10 cellular contexts compared by ENCODE assay signal in genomic region chr6:56450882-56451739, GRCh38.
DNase-seq lines count a peak whose midpoint lies in the region; TF ChIP-seq lines count a peak whose summit lies in the region.
"Had no signal": no experiment of that assay in that cellular context is flagged by ENCODE, and none has a peak within 500 bp of the region (broad histone marks: within the 10 kb centered on the region; RNA-seq: fewer than 3 reads in every experiment).

No MANE protein-coding gene starts in this region.

- H3K4me3 ChIP-seq in WERI-Rb-1 (ENCODE audit: low read depth, low read length) (no peak overlapping the region), mesenchymal stem cell (ENCODE audit: insufficient read depth in 1 of 2, low read depth in 1 of 2, low read length in 2 of 2) (no peak overlapping the region), tibial artery (no peak overlapping the region)

- H2AFZ ChIP-seq in mesenchymal stem cell (ENCODE audit: low read depth, low read length), result no peak overlapping the region

- peak; percentile 59 for DNase-seq in WERI-Rb-1
- peak; percentile 72 for DNase-seq in fibroblast of gingiva (ENCODE audit: low read depth)
- peak; percentile 32 for DNase-seq in mesenchymal stem cell
- peak; percentile 52 to 89 for DNase-seq in tibial artery
- no peak for DNase-seq in SHP77 treated with DMSO at 0.1 percent for 48 hours (lab: John Stamatoyannopoulos, UW)
- DNase-seq in HPDE6-E6E7 (ENCODE audit: extremely low spot score), result no peak
- no peak for DNase-seq in MV-4-11 (lab: John Stamatoyannopoulos, UW)
- DNase-seq: activated CD4-positive, alpha-beta T cell treated with anti-CD3 and anti-CD28 coated beads, Interleukin-2, amount 50 U/mL, for 1 hour; activated naive CD4-positive, alpha-beta T cell treated with anti-CD3 and anti-CD28 coated beads, Interleukin-2, amount 50 U/mL, for 16 hours; NCI-H1048 had no signal

- no peak overlapping the region for H3K14ac ChIP-seq in mesenchymal stem cell (ENCODE audit: low read length in 2 of 2)

- no peak overlapping the region for H3K18ac ChIP-seq in mesenchymal stem cell (ENCODE audit: low read depth in 1 of 2, low read length in 2 of 2)

- H4K91ac ChIP-seq in mesenchymal stem cell (ENCODE audit: low read length), result no peak overlapping the region

- H3K4ac ChIP-seq in mesenchymal stem cell (ENCODE audit: low read depth in 1 of 2, low read length in 2 of 2), result no peak overlapping the region

- H2BK12ac ChIP-seq in mesenchymal stem cell (ENCODE audit: low read length in 2 of 2), result no peak overlapping the region

- no peak overlapping the region for H2BK120ac ChIP-seq in mesenchymal stem cell (ENCODE audit: low read depth, low read length)

- H3K36me3 ChIP-seq in WERI-Rb-1 (peaks cover 1% of the 10 kb centered on the region), mesenchymal stem cell (ENCODE audit: control insufficient read depth in 1 of 2, insufficient read depth in 2 of 2, low read depth in 1 of 2, low read length in 2 of 2) (peaks cover 2 to 30% of the 10 kb centered on the region in 2 experiments), tibial artery (peaks cover 0 to under 1% (median 0%) of the 10 kb centered on the region in 3 donors)

- H2BK5ac ChIP-seq in mesenchymal stem cell (ENCODE audit: low read depth, low read length, poor library complexity, severe bottlenecking), result no peak overlapping the region

- H2BK15ac ChIP-seq in mesenchymal stem cell (ENCODE audit: low read depth, poor library complexity, severe bottlenecking), result no peak overlapping the region

- intact Hi-C loops in tibial artery (cut with DNase I; ENCODE audit: low total_unique reads), result no loop called here

- no peak overlapping the region for H2AK5ac ChIP-seq in mesenchymal stem cell (ENCODE audit: low read length, severe bottlenecking)

- H3K23ac ChIP-seq in mesenchymal stem cell (ENCODE audit: low read length in 2 of 2), result no peak overlapping the region

- 89% methylated on average over 1 of the region's 2 CpGs for whole genome bisulfite sequencing in mesenchymal stem cell

- H3K79me1 ChIP-seq in mesenchymal stem cell (replicated peaks; ENCODE audit: low read length, poor library complexity, severe bottlenecking), result peaks cover 4% of the 10 kb centered on the region

- H3K27ac ChIP-seq in WERI-Rb-1, result no peak overlapping the region
- H3K27ac ChIP-seq in mesenchymal stem cell (ENCODE audit: low read length, poor library complexity, severe bottlenecking), result no peak overlapping the region
- H3K27ac ChIP-seq in tibial artery, result peak overlapping the region; percentile 39 to 61

- H3K27me3 ChIP-seq in WERI-Rb-1 (ENCODE audit: insufficient read depth, low read depth, severe bottlenecking) (no peaks in the 10 kb centered on the region), mesenchymal stem cell (ENCODE audit: control insufficient read depth in 1 of 2, insufficient read depth in 1 of 2, low read length in 2 of 2) (no peaks in the 10 kb centered on the region), tibial artery (no peaks in the 10 kb centered on the region)

- H3K9ac ChIP-seq in mesenchymal stem cell (ENCODE audit: low read length), result no peak overlapping the region

- TF ChIP-seq CTCF in WERI-Rb-1 (IDR thresholded peaks at IDR 0.05; ENCODE audit: low read depth, low read length) (no peak), tibial artery (IDR thresholded peaks at IDR 0.05) (no peak)

- no peak overlapping the region for H4K8ac ChIP-seq in mesenchymal stem cell (ENCODE audit: low read length)

- no peak overlapping the region for H3K4me2 ChIP-seq in mesenchymal stem cell (ENCODE audit: low read length, poor library complexity, severe bottlenecking)

- H3K4me1 ChIP-seq in mesenchymal stem cell (ENCODE audit: control insufficient read depth, insufficient read depth, low read depth, low read length) (no peaks in the 10 kb centered on the region), tibial artery (peaks cover 0 to 44% (median 22%) of the 10 kb centered on the region in 4 donors)

- H3K9me3 ChIP-seq in WERI-Rb-1 (ENCODE audit: severe bottlenecking), result no peaks in the 10 kb centered on the region
- no peaks in the 10 kb centered on the region for H3K9me3 ChIP-seq in mesenchymal stem cell (ENCODE audit: control insufficient read depth, low read length)
- no peaks in the 10 kb centered on the region for H3K9me3 ChIP-seq in tibial artery

Comparison
In these comparisons a context has a peak if more than half of its experiments do, and no peak if none do; other contexts are left out.
1. DNase-seq: peak in WERI-Rb-1 (single experiment), fibroblast of gingiva (single experiment), mesenchymal stem cell (single experiment) and tibial artery (2 of 2); none in SHP77 treated with DMSO at 0.1 percent for 48 hours (single experiment), HPDE6-E6E7 (single experiment) and MV-4-11 (single experiment).
2. H3K27ac ChIP-seq: peak in tibial artery (2 of 2); none in WERI-Rb-1 (single experiment) and mesenchymal stem cell (single experiment).